Comparison of ENCODE assay signal across 9 cellular contexts in the genomic region with DNA sequence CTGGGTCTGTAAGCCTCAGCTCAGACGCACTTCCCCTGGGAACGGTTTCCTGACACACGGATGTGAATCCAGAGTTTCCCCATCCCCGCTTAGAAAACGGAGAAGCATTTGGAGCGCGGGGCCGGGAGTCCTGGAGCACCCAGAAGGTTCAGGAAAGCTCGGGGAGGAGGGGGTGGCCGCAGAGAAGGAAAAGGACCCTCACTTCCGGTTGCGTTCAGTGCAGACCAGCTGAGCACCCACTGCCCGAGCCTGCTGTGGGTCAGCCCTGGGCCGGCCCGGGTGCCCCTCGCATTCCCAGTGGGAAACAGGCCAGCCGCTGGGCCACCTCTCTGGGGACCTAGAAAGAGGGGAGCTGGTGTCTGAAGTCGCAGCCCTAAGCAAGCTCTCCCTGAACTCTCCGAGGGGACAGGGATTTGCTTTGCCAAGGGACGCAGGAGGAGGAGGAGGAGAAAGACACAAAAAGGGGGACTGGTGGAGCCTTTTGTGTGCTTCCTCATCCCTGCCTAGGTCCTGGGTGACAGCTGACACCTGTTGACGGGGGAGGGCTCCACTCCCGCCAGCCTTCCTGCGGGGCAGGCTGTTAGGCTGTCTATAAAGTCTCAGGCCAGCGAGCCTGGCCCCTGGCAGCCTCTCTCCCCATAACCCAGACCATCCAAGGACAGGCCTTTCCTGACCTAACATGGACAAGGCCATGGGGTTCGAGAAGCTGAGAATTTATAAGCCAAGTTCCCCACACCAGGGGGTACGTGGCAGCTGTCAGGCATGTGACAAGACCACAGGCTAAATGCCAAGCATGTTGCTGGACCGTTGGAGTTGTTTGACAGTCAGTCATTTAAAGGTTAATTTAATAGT. TPM values are rescaled to one million over a fixed set of nuclear protein-coding genes. Genes with fewer than 3 reads are reported as not detected.
DNase-seq lines count a peak whose midpoint lies in the region; ATAC-seq and TF ChIP-seq lines count a peak whose summit lies in the region.
"Had no signal": no experiment of that assay in that cellular context is flagged by ENCODE, and none has a peak within 500 bp of the region (broad histone marks: within the 10 kb centered on the region; RNA-seq: fewer than 3 reads in every experiment).

No MANE protein-coding gene starts in this region.

- H3K27me3 ChIP-seq in ectodermal cell (ENCODE audit: control insufficient read depth, insufficient read depth, low read length, poor library complexity, severe bottlenecking) (peaks cover 36% of the 10 kb centered on the region), lung (ENCODE audit: control insufficient read depth, insufficient read depth) (no peaks in the 10 kb centered on the region), upper lobe of left lung (peaks cover 0 to 5% (median 1%) of the 10 kb centered on the region in 4 donors)

- ATAC-seq in lung (ENCODE audit: insufficient read depth, low FRiP score), result no peak
- no peak for ATAC-seq in upper lobe of left lung (ENCODE audit: low FRiP score in 2 of 2)

- H3K36me3 ChIP-seq in ectodermal cell (ENCODE audit: control insufficient read depth, insufficient read depth, low read length) (peaks cover 4% of the 10 kb centered on the region), lung (ENCODE audit: control insufficient read depth in 2 of 2, insufficient read depth in 2 of 2, low read length in 2 of 2) (no peaks in the 10 kb centered on the region), upper lobe of left lung (no peaks in the 10 kb centered on the region)

- no peak overlapping the region for H3K27ac ChIP-seq in ectodermal cell (ENCODE audit: insufficient read depth, low read depth, low read length, poor library complexity, severe bottlenecking)
- H3K27ac ChIP-seq in lung (ENCODE audit: low read depth in 1 of 2, low read length in 1 of 2), result peak overlapping the region; percentile 3 to 50
- H3K27ac ChIP-seq in upper lobe of left lung, result peak overlapping the region; percentile 70 to 80 (median 76)

- H3K9me3 ChIP-seq in ectodermal cell (ENCODE audit: control insufficient read depth, low read length) (peaks cover 4% of the 10 kb centered on the region), lung (ENCODE audit: control insufficient read depth in 2 of 2, insufficient read depth in 1 of 2, low read length in 1 of 2) (peaks cover 0 to 2% of the 10 kb centered on the region in 2 donors), upper lobe of left lung (no peaks in the 10 kb centered on the region)

- 32 to 40% methylated on average over 27 of the region's 27 CpGs for WGBS in ectodermal cell, 2 experiments
- 51 to 52% methylated on average over 27 of the region's 27 CpGs for WGBS in lung, 2 donors
- 50 to 58% methylated on average over 15 to 27 of the region's 27 CpGs for WGBS in upper lobe of left lung, 2 donors

- DNase-seq in NCI-H146 (lab: John Stamatoyannopoulos, UW) (peak; percentile 44), NCI-H146 treated with DMSO at 0.1 percent for 48 hours (lab: John Stamatoyannopoulos, UW; ENCODE audit: unreplicated experiment) (no peak), lung (ENCODE audit: low spot score) (no peak), upper lobe of left lung (peak; percentile 19 to 71), UCSD-AML1 (lab: John Stamatoyannopoulos, UW; ENCODE audit: unreplicated experiment) (no peak), T-helper 9 cell (no peak)
- DNase-seq in effector CD4-positive, alpha-beta T cell, result no peak
- DNase-seq: KBM-7 had no signal

- TF ChIP-seq POLR2A in upper lobe of left lung (IDR thresholded peaks at IDR 0.05), result no peak

- no peak for TF ChIP-seq CTCF in lung (IDR thresholded peaks at IDR 0.05; ENCODE audit: control extremely low read depth, extremely low read depth)
- TF ChIP-seq CTCF in upper lobe of left lung (IDR thresholded peaks at IDR 0.05), result no peak

- TF ChIP-seq EP300 in upper lobe of left lung (IDR thresholded peaks at IDR 0.05), result no peak

- H3K4me1 ChIP-seq in ectodermal cell (ENCODE audit: control insufficient read depth, insufficient read depth, low read length) (peaks cover 26% of the 10 kb centered on the region), lung (ENCODE audit: control insufficient read depth in 2 of 2, insufficient read depth in 2 of 2, low read length in 2 of 2) (peaks cover 0 to 16% of the 10 kb centered on the region in 2 donors), upper lobe of left lung (peaks cover 3 to 18% (median 14%) of the 10 kb centered on the region in 4 donors)

- peak overlapping the region; percentile 64 for H3K4me3 ChIP-seq in ectodermal cell (ENCODE audit: insufficient read depth, low read depth, low read length)
- H3K4me3 ChIP-seq in lung, result peak overlapping the region; percentile 62
- H3K4me3 ChIP-seq in upper lobe of left lung, result peak overlapping the region; percentile 4 to 76 (median 62)

RNA-seq across cellular contexts. Expression of gene EVC2, which starts 0.7 kb away (rescaled TPM):
- 7.6 TPM for polyA plus RNA-seq in ectodermal cell (2013, experiment 1 of 4)
- 7.2 TPM for polyA plus RNA-seq in ectodermal cell (2013, experiment 2 of 4)
- 4.7 TPM for polyA plus RNA-seq in ectodermal cell (2013, experiment 3 of 4)
- 5.5 TPM for polyA plus RNA-seq in ectodermal cell (2013, experiment 4 of 4)
- 10 to 100 TPM in 1 of 2 donors, 1 to 10 TPM in 1; 3.9 to 11.9 TPM for total RNA-seq in lung
- polyA plus RNA-seq in lung, result 1 to 10 TPM; 1.5 to 2.2 TPM
- total RNA-seq in upper lobe of left lung, result 10 to 100 TPM in 2 of 6 donors, 1 to 10 TPM in 4; 3.2 to 26.2 (median 5.6) TPM

RNA-seq across cellular contexts. Expression of gene EVC, which starts 1.9 kb away (rescaled TPM):
- 10.6 TPM for polyA plus RNA-seq in ectodermal cell (2013, experiment 1 of 4)
- polyA plus RNA-seq in ectodermal cell (2013, experiment 2 of 4), result 10.0 TPM
- polyA plus RNA-seq in ectodermal cell (2013, experiment 3 of 4), result 9.3 TPM
- 10.7 TPM for polyA plus RNA-seq in ectodermal cell (2013, experiment 4 of 4)
- total RNA-seq in lung (10 to 100 TPM; 23.2 to 40.8 TPM), upper lobe of left lung (10 to 100 TPM; 25.6 to 65.1 (median 36.2) TPM)
- polyA plus RNA-seq in lung, result 1 to 10 TPM; 2.9 to 4.0 TPM

Comparison
In these comparisons a context has a peak if more than half of its experiments do, and no peak if none do; other contexts are left out.
1. DNase-seq: peak in NCI-H146 (single experiment) and upper lobe of left lung (2 of 2); none in NCI-H146 treated with DMSO at 0.1 percent for 48 hours (single experiment), lung (single experiment), UCSD-AML1 (single experiment), T-helper 9 cell (single experiment) and effector CD4-positive, alpha-beta T cell (single experiment).
2. Peak in every context shown above with its lines, with median percentiles within 50 percentile points of each other: H3K4me3 ChIP-seq.